In genomic region chr1:67532452-67533216, GRCh38 we compare ENCODE assay signal across 1 cellular context.
TF ChIP-seq lines count a peak whose summit lies in the region.

No MANE protein-coding gene starts in this region.

TF ChIP-seq in GM23338, 12 proteins besides CTCF, POLR2A, EP300 and RAD21 (continued from another document):
- TF ChIP-seq REST (IDR thresholded peaks at IDR 0.05; ENCODE audit: unreplicated experiment): no peak
- no peak for TF ChIP-seq STAT1 (IDR thresholded peaks at IDR 0.05; ENCODE audit: unreplicated experiment)
- TF ChIP-seq ETS1 (IDR thresholded peaks at IDR 0.05): no peak
- TF ChIP-seq ZNF462 (CRISPR knock-in tag; IDR thresholded peaks at IDR 0.05): no peak
- TF ChIP-seq NANOG (IDR thresholded peaks at IDR 0.05; ENCODE audit: borderline replicate concordance): no peak
- no peak for TF ChIP-seq EZH2phosphoT487 (IDR thresholded peaks at IDR 0.05; ENCODE audit: unreplicated experiment)
TF ChIP-seq in GM23338: peak in this region for 0.
